8 cellular contexts compared by ENCODE assay signal in genomic region chr11:44899959-44900358, GRCh38. TPM values are rescaled to one million over a fixed set of nuclear protein-coding genes. Genes with fewer than 3 reads are reported as not detected.
DNase-seq lines count a peak whose midpoint lies in the region; ATAC-seq and TF ChIP-seq lines count a peak whose summit lies in the region.

No MANE protein-coding gene starts in this region.

- TF ChIP-seq CTCF in Calu3 (IDR thresholded peaks at IDR 0.05; ENCODE audit: unreplicated experiment): no peak

- no peaks in the 10 kb centered on the region for H3K36me3 Mint-ChIP-seq in Calu3 (ENCODE audit: insufficient read depth, unreplicated experiment)

- intact Hi-C loops in Calu3 (cut with micrococcal nuclease; ENCODE audit: unreplicated experiment): loop anchor here (10.0 kb wide), 1 partner anchor 345 kb away; no protein-coding TSS in a partner anchor

- H3K27me3 Mint-ChIP-seq in Calu3 (ENCODE audit: unreplicated experiment): peaks cover 86% of the 10 kb centered on the region

- no peaks in the 10 kb centered on the region for H3K4me1 Mint-ChIP-seq in Calu3 (ENCODE audit: low read depth, unreplicated experiment)

- CTCF ChIA-PET in Calu3 (lab: Charles Lee): interaction anchor here (0.6 kb wide), 1 partner anchor 9 kb away, joined by 3 read pairs; no protein-coding TSS in a partner anchor

- H3K9me3 Mint-ChIP-seq in Calu3 (ENCODE audit: low read depth, unreplicated experiment): no peaks in the 10 kb centered on the region

- ATAC-seq in GM21723 (IDR thresholded peaks at IDR 0.05; ENCODE audit: unreplicated experiment): no peak
- no peak for ATAC-seq in HG03469 (IDR thresholded peaks at IDR 0.05; ENCODE audit: unreplicated experiment)

- DNase-seq in Calu3: peak; percentile 44
- DNase-seq in HT1080 (ENCODE audit: low read depth): peak; percentile 21
- peak; percentile 68 for DNase-seq in activated CD8-positive, alpha-beta memory T cell treated with anti-CD3 and anti-CD28 coated beads, Interleukin-2, amount 50 U/mL, for 48 hours
- peak; percentile 78 for DNase-seq in iPS-NIHi11 (ENCODE audit: low spot score)
- DNase-seq in NCI-H128 (lab: John Stamatoyannopoulos, UW; ENCODE audit: unreplicated experiment): no peak
- DNase-seq in inferior parietal cortex (ENCODE audit: extremely low spot score): no peak

- BruUV-seq in Calu3 (replicated peaks; lab: Mats Ljungman, UMichigan): no TSS peak

- H3K27ac Mint-ChIP-seq in Calu3 (ENCODE audit: unreplicated experiment): no peak overlapping the region

- H3K4me3 Mint-ChIP-seq in Calu3 (ENCODE audit: low read depth, unreplicated experiment): no peak overlapping the region

RNA-seq across cellular contexts. Expression of gene TP53I11, which starts 50.7 kb away (rescaled TPM):
- total RNA-seq in Calu3 (2022): 27.8 and 69.5 TPM in 2 replicates
- 0.11 and 0.27 TPM in 2 replicates for total RNA-seq in HT1080 (2014; rRNA removed; shearing (Covaris generic))
- polyA plus RNA-seq in HT1080 (2015; cell fraction: cytosol; rRNA removed): 1.3 and 2.5 TPM in 2 replicates
- polyA plus RNA-seq in HT1080 (2015; cell fraction: nucleus; rRNA removed): 1.1 TPM in 2 replicates

Comparison
In these comparisons a context has a peak if more than half of its experiments do, and no peak if none do; other contexts are left out.
1. DNase-seq: peak in Calu3 (single experiment), HT1080 (single experiment), activated CD8-positive, alpha-beta memory T cell treated with anti-CD3 and anti-CD28 coated beads, Interleukin-2, amount 50 U/mL, for 48 hours (single experiment) and iPS-NIHi11 (single experiment); none in NCI-H128 (single experiment) and inferior parietal cortex (single experiment).
2. RNA of gene TP53I11, which starts 50.7 kb away (total RNA-seq): 27.8 to 69.5 TPM in Calu3; 0.11 to 0.27 TPM in HT1080; every median in the first group is over 10 times any median in the second.